Comparison of ENCODE assay signal across 1 cellular context in the genomic region with DNA sequence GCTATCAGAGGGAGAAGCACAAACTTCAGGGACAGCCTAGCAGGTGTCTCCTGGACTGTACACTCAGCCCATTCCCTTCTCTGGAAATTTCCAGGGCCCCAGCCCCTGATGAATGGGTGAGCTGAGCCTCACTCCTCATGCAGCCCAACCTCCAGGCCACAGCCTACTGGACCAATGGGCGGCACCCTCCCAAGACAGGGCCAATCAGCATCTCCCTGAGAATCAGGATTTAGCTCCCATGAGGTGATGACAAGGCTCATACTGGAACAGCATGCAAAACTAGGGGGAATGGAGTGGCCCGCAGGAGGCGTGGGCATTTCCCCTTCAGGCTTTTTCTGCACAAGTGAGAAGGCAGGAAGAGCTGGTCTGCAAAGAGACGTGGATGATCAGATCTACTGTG.
TF ChIP-seq lines count a peak whose summit lies in the region.

No MANE protein-coding gene starts in this region.

TF ChIP-seq in H1, 55 proteins besides CTCF, POLR2A, EP300 and RAD21:
- TF ChIP-seq, protein P1, sequence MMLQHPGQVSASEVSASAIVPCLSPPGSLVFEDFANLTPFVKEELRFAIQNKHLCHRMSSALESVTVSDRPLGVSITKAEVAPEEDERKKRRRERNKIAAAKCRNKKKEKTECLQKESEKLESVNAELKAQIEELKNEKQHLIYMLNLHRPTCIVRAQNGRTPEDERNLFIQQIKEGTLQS (IDR thresholded peaks at IDR 0.05; ENCODE audit: insufficient read depth, low read depth, low read length) = no peak
- no peak for TF ChIP-seq CTBP2 (IDR thresholded peaks at IDR 0.05; ENCODE audit: borderline replicate concordance, insufficient read depth, insufficient read length, low read length)
- TF ChIP-seq, protein P2, sequence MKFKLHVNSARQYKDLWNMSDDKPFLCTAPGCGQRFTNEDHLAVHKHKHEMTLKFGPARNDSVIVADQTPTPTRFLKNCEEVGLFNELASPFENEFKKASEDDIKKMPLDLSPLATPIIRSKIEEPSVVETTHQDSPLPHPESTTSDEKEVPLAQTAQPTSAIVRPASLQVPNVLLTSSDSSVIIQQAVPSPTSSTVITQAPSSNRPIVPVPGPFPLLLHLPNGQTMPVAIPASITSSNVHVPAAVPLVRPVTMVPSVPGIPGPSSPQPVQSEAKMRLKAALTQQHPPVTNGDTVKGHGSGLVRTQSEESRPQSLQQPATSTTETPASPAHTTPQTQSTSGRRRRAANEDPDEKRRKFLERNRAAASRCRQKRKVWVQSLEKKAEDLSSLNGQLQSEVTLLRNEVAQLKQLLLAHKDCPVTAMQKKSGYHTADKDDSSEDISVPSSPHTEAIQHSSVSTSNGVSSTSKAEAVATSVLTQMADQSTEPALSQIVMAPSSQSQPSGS (IDR thresholded peaks at IDR 0.05; ENCODE audit: low read length) = no peak
- no peak for TF ChIP-seq HDAC2 (IDR thresholded peaks at IDR 0.05; ENCODE audit: borderline replicate concordance in 1 of 2, low read depth in 2 of 2, low read length in 2 of 2)
- no peak for TF ChIP-seq SUZ12 (IDR thresholded peaks at IDR 0.05; ENCODE audit: low read length)
- no peak for TF ChIP-seq RNF2 (IDR thresholded peaks at IDR 0.05; ENCODE audit: borderline replicate concordance, low read depth, low read length, missing control alignments, poor library complexity, severe bottlenecking)
- TF ChIP-seq CBX5 (IDR thresholded peaks at IDR 0.05; ENCODE audit: low read depth, low read length) = no peak
- TF ChIP-seq PHF8 (conservative IDR thresholded peaks at IDR 0.05; ENCODE audit: low read depth, low read length) = no peak
- no peak for TF ChIP-seq SIN3A (conservative IDR thresholded peaks at IDR 0.05 in 1 of 2, IDR thresholded peaks at IDR 0.05 in 1 of 2; ENCODE audit: low read depth in 1 of 2, low read length in 2 of 2)
- TF ChIP-seq BRCA1 (IDR thresholded peaks at IDR 0.05; ENCODE audit: low read depth, low read length) = no peak
- TF ChIP-seq SRF (IDR thresholded peaks at IDR 0.05; ENCODE audit: low read depth, low read length) = no peak
- TF ChIP-seq, protein P3, sequence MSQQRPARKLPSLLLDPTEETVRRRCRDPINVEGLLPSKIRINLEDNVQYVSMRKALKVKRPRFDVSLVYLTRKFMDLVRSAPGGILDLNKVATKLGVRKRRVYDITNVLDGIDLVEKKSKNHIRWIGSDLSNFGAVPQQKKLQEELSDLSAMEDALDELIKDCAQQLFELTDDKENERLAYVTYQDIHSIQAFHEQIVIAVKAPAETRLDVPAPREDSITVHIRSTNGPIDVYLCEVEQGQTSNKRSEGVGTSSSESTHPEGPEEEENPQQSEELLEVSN (IDR thresholded peaks at IDR 0.05) = no peak
- TF ChIP-seq MAFK (IDR thresholded peaks at IDR 0.05; ENCODE audit: low read depth, low read length) = no peak
- TF ChIP-seq SAP30 (IDR thresholded peaks at IDR 0.05; ENCODE audit: insufficient read depth, insufficient replicate concordance, low read length) = no peak
